In the genomic region with DNA sequence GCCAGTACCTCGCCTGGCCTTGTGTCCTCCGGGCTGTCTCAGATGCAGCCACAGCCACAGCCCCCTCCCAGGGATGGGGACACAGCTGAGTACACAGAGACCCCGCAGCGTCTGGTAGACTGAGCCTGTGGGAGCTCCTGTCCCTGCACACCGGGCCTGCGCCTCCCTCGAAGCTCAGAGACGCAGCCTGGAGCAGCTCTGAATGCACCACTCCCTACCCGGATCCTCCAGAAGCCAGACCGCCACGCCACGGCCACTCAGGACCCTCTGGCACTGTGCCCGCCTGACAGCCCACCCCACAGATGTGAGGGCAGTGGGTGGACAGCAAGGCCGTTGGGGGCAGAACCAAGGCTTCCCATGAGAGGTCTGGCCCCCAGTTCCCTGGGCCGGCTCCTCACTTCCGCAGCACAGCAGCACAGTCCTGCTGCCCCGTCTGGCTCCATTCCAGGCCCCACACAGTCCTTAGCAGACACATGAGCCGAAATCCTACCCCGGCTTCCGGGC, we compare ENCODE assay signal across 2 cellular contexts.
TF ChIP-seq lines count a peak whose summit lies in the region.

No MANE protein-coding gene starts in this region.

TF ChIP-seq in SK-N-SH, 30 proteins besides CTCF, POLR2A, EP300 and RAD21 (continued from another document):
- TF ChIP-seq, protein P1, sequence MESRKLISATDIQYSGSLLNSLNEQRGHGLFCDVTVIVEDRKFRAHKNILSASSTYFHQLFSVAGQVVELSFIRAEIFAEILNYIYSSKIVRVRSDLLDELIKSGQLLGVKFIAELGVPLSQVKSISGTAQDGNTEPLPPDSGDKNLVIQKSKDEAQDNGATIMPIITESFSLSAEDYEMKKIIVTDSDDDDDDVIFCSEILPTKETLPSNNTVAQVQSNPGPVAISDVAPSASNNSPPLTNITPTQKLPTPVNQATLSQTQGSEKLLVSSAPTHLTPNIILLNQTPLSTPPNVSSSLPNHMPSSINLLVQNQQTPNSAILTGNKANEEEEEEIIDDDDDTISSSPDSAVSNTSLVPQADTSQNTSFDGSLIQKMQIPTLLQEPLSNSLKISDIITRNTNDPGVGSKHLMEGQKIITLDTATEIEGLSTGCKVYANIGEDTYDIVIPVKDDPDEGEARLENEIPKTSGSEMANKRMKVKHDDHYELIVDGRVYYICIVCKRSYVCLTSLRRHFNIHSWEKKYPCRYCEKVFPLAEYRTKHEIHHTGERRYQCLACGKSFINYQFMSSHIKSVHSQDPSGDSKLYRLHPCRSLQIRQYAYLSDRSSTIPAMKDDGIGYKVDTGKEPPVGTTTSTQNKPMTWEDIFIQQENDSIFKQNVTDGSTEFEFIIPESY (IDR thresholded peaks at IDR 0.05; ENCODE audit: borderline replicate concordance, low read depth), result no peak

TF ChIP-seq in SK-N-SH treated with all-trans-retinoic acid at 6 μM for 48 hours, 23 proteins besides CTCF, POLR2A, EP300 and RAD21 (continued from another document):
- TF ChIP-seq OSR1 (CRISPR knock-in tag; IDR thresholded peaks at IDR 0.05) (no peak), ARNTL (CRISPR knock-in tag; IDR thresholded peaks at IDR 0.05; ENCODE audit: borderline replicate concordance, low read depth) (no peak)
TF ChIP-seq in SK-N-SH treated with all-trans-retinoic acid at 6 μM for 48 hours: peak in this region for 0.
